14 cellular contexts compared by ENCODE assay signal in genomic region chr7:353746-354325, GRCh38.
DNase-seq lines count a peak whose midpoint lies in the region; ATAC-seq, FAIRE-seq and TF ChIP-seq lines count a peak whose summit lies in the region.
"Had no signal": no experiment of that assay in that cellular context is flagged by ENCODE, and none has a peak within 500 bp of the region (broad histone marks: within the 10 kb centered on the region; RNA-seq: fewer than 3 reads in every experiment).

No MANE protein-coding gene starts in this region.

- no peak for ATAC-seq in stimulated activated memory B cell treated with anti-CD40 and anti-IgM and Interleukin-4, amounts not matched to agents 10 μg/mL and 1 μg/mL and 100 μg/mL, for 72 hours
- ATAC-seq in stimulated activated effector memory CD8-positive, alpha-beta T cell treated with anti-CD3 and anti-CD28 coated beads, Interleukin-12 subunit alpha, Interleukin-12 subunit beta, amount 100 ng/mL, for 72 hours, result no peak
- no peak for ATAC-seq in HG03097 (IDR thresholded peaks at IDR 0.05; ENCODE audit: low FRiP score, unreplicated experiment)

- H2BK120ac ChIP-seq in trophoblast cell (ENCODE audit: insufficient read depth, low read length, poor library complexity), result no peak overlapping the region

- intact Hi-C loops in endothelial cell of umbilical vein (cut with micrococcal nuclease), result no loop called here
- intact Hi-C loops in lower leg skin (cut with DNase I; ENCODE audit: low total_unique reads), result no loop called here

- POLR2A ChIA-PET in endothelial cell of umbilical vein (lab: Charles Lee), result no interaction called here

- H3K14ac ChIP-seq in trophoblast cell (ENCODE audit: low read length), result no peak overlapping the region

- H3K9me3 Mint-ChIP-seq in stimulated activated memory B cell treated with anti-CD40 and anti-IgM and Interleukin-4, amounts not matched to agents 10 μg/mL and 1 μg/mL and 100 μg/mL, for 72 hours, result peaks cover 5% of the 10 kb centered on the region
- H3K9me3 Mint-ChIP-seq in stimulated activated effector memory CD8-positive, alpha-beta T cell treated with anti-CD3 and anti-CD28 coated beads, Interleukin-12 subunit alpha, Interleukin-12 subunit beta, amount 100 ng/mL, for 72 hours, result no peaks in the 10 kb centered on the region

- no peak for TF ChIP-seq POLR2A in endothelial cell of umbilical vein (IDR thresholded peaks at IDR 0.05; ENCODE audit: low read depth, low read length)
- no peak for TF ChIP-seq POLR2A in lower leg skin (IDR thresholded peaks at IDR 0.05)

- no peak overlapping the region for H4K8ac ChIP-seq in trophoblast cell (ENCODE audit: low read depth, low read length)

- no TSS peak for BruUV-seq in endothelial cell of umbilical vein (replicated peaks; lab: Mats Ljungman, UMichigan)

- no peak overlapping the region for H3K27ac ChIP-seq in endothelial cell of umbilical vein (ENCODE audit: insufficient read depth, low read depth, low read length)
- H3K27ac ChIP-seq in trophoblast cell (ENCODE audit: low read depth, low read length), result no peak overlapping the region
- H3K27ac ChIP-seq: tibial nerve had no signal

- H3K27ac Mint-ChIP-seq in stimulated activated memory B cell treated with anti-CD40 and anti-IgM and Interleukin-4, amounts not matched to agents 10 μg/mL and 1 μg/mL and 100 μg/mL, for 72 hours, result no peak overlapping the region
- no peak overlapping the region for H3K27ac Mint-ChIP-seq in stimulated activated effector memory CD8-positive, alpha-beta T cell treated with anti-CD3 and anti-CD28 coated beads, Interleukin-12 subunit alpha, Interleukin-12 subunit beta, amount 100 ng/mL, for 72 hours
- H3K27ac Mint-ChIP-seq: activated T-helper 2 cell treated with anti-CD3 and anti-CD28 coated beads, Interferon-gamma antibody, Interleukin-2, Interleukin-4, amounts not matched to agents 10 μg/mL and 5 μg/mL and 100 μg/mL, durations not matched to agents 14 hours and 24 hours and 36 hours; T-helper 2 cell treated with Interferon-gamma antibody and Interleukin-4, amounts not matched to agents 5 μg/mL and 100 μg/mL, for 36 hours had no signal

- H3K23ac ChIP-seq in trophoblast cell (ENCODE audit: low read length), result no peak overlapping the region

- no peaks in the 10 kb centered on the region for H3K9me1 ChIP-seq in endothelial cell of umbilical vein (replicated peaks; ENCODE audit: control insufficient read depth, extremely low read depth, insufficient read depth, low read length)

- no peak overlapping the region for H2AK5ac ChIP-seq in trophoblast cell (ENCODE audit: low read length)

- H2BK5ac ChIP-seq in trophoblast cell (ENCODE audit: low read depth, low read length, poor library complexity), result no peak overlapping the region

- H4K20me1 ChIP-seq in endothelial cell of umbilical vein (replicated peaks; ENCODE audit: control insufficient read depth, extremely low read depth, insufficient read depth, low read length), result no peaks in the 10 kb centered on the region

- no peaks in the 10 kb centered on the region for H3K27me3 ChIP-seq in endothelial cell of umbilical vein (ENCODE audit: control insufficient read depth in 2 of 2, insufficient read depth in 2 of 2, low read length in 2 of 2)
- no peaks in the 10 kb centered on the region for H3K27me3 ChIP-seq in trophoblast cell (ENCODE audit: insufficient read depth, low read length)

- no peak overlapping the region for H3K4me3 Mint-ChIP-seq in stimulated activated memory B cell treated with anti-CD40 and anti-IgM and Interleukin-4, amounts not matched to agents 10 μg/mL and 1 μg/mL and 100 μg/mL, for 72 hours
- H3K4me3 Mint-ChIP-seq in stimulated activated effector memory CD8-positive, alpha-beta T cell treated with anti-CD3 and anti-CD28 coated beads, Interleukin-12 subunit alpha, Interleukin-12 subunit beta, amount 100 ng/mL, for 72 hours, result no peak overlapping the region
- H3K4me3 Mint-ChIP-seq: T-helper 2 cell treated with Interferon-gamma antibody and Interleukin-4, amounts not matched to agents 5 μg/mL and 100 μg/mL, for 36 hours had no signal

- no peak for TF ChIP-seq CTCF in AG10803 (conservative IDR thresholded peaks at IDR 0.05; ENCODE audit: low read length)
- TF ChIP-seq CTCF in endothelial cell of umbilical vein (IDR thresholded peaks at IDR 0.05; ENCODE audit: extremely low read depth in 1 of 2, insufficient read depth in 1 of 2, low read depth in 1 of 2, low read length in 2 of 2), result no peak
- no peak for TF ChIP-seq CTCF in lower leg skin (IDR thresholded peaks at IDR 0.05)

- H3K36me3 ChIP-seq in endothelial cell of umbilical vein (ENCODE audit: control insufficient read depth in 2 of 2, extremely low read depth in 1 of 2, insufficient read depth in 2 of 2, low read length in 2 of 2) (no peaks in the 10 kb centered on the region), trophoblast cell (ENCODE audit: control insufficient read depth in 1 of 2, insufficient read depth in 2 of 2, low read length in 2 of 2) (no peaks in the 10 kb centered on the region)
- H3K36me3 ChIP-seq: tibial nerve had no signal

- no peak overlapping the region for H4K91ac ChIP-seq in trophoblast cell (ENCODE audit: low read depth, low read length)

- H3K4me2 ChIP-seq in endothelial cell of umbilical vein (ENCODE audit: insufficient read depth, low read length) (no peak overlapping the region), trophoblast cell (ENCODE audit: low read length) (no peak overlapping the region)

- H3K27me3 Mint-ChIP-seq in stimulated activated memory B cell treated with anti-CD40 and anti-IgM and Interleukin-4, amounts not matched to agents 10 μg/mL and 1 μg/mL and 100 μg/mL, for 72 hours, result peaks cover 15% of the 10 kb centered on the region

- H2AFZ ChIP-seq in endothelial cell of umbilical vein (ENCODE audit: low read depth, low read length) (peak overlapping the region; percentile 50), trophoblast cell (ENCODE audit: insufficient read depth, low read length, poor library complexity) (no peak overlapping the region)

- H3K4me1 Mint-ChIP-seq in stimulated activated memory B cell treated with anti-CD40 and anti-IgM and Interleukin-4, amounts not matched to agents 10 μg/mL and 1 μg/mL and 100 μg/mL, for 72 hours, result peaks cover 11% of the 10 kb centered on the region
- H3K4me1 Mint-ChIP-seq in stimulated activated effector memory CD8-positive, alpha-beta T cell treated with anti-CD3 and anti-CD28 coated beads, Interleukin-12 subunit alpha, Interleukin-12 subunit beta, amount 100 ng/mL, for 72 hours, result peaks cover 13% of the 10 kb centered on the region

- no peak overlapping the region for H3K4ac ChIP-seq in trophoblast cell (ENCODE audit: low read depth, low read length)

- dilution Hi-C loops in endothelial cell of umbilical vein (cut with MboI; ENCODE audit: extremely low pct_ligation_motif_present, low sequenced_read_pairs), result no loop called here

- no peak overlapping the region for H2BK12ac ChIP-seq in trophoblast cell (ENCODE audit: low read length)

- H3K18ac ChIP-seq in trophoblast cell (ENCODE audit: low read length), result no peak overlapping the region

- H3K79me2 ChIP-seq in endothelial cell of umbilical vein (ENCODE audit: control insufficient read depth, insufficient read depth, low read length) (no peaks in the 10 kb centered on the region), trophoblast cell (ENCODE audit: control insufficient read depth, insufficient read depth, low read length, poor library complexity) (no peaks in the 10 kb centered on the region)

- H4K12ac ChIP-seq in trophoblast cell (ENCODE audit: low read depth, low read length), result no peak overlapping the region

- DNase-seq in AG10803 (ENCODE audit: low read depth), result peak; percentile 22
- peak; percentile 81 for DNase-seq in M059J (ENCODE audit: low read depth)
- DNase-seq in endothelial cell of umbilical vein (ENCODE audit: low read depth, low spot score), result peak; percentile 18
- DNase-seq in trophoblast cell, result no peak
- DNase-seq in lower leg skin (ENCODE audit: low spot score in 2 of 2), result no peak
- DNase-seq in stimulated activated effector memory CD8-positive, alpha-beta T cell treated with anti-CD3 and anti-CD28 coated beads, Interleukin-12 subunit alpha, Interleukin-12 subunit beta, amount 100 ng/mL, for 72 hours (ENCODE audit: low spot score in 2 of 2), result no peak
- DNase-seq: activated CD4-positive, alpha-beta T cell treated with anti-CD3 and anti-CD28 coated beads, Interleukin-2, amount 50 U/mL, for 48 hours; NCI-H1694 treated with DMSO at 0.1 percent for 48 hours had no signal

- H3K79me1 ChIP-seq in trophoblast cell (ENCODE audit: low read length), result no peaks in the 10 kb centered on the region

- no peak overlapping the region for H3K4me3 ChIP-seq in AG10803 (ENCODE audit: low read length)
- H3K4me3 ChIP-seq in endothelial cell of umbilical vein (replicated peaks in 1 of 3; ENCODE audit: insufficient read depth in 1 of 3, low read depth in 1 of 3, low read length in 3 of 3), result no peak overlapping the region
- H3K4me3 ChIP-seq in trophoblast cell (ENCODE audit: low read depth, low read length), result peak overlapping the region; percentile 34
- H3K4me3 ChIP-seq in lower leg skin (ENCODE audit: low read depth, poor library complexity, severe bottlenecking), result no peak overlapping the region
- H3K4me3 ChIP-seq: tibial nerve had no signal

- no CpG with 5 or more reads among the region's 28 CpGs for WGBS in trophoblast cell (ENCODE audit: extremely low coverage, insufficient coverage, insufficient read length)
- WGBS in lower leg skin, 2 donors, result 78 to 80% methylated on average over 25 to 26 of the region's 28 CpGs

- no peak overlapping the region for H3K9ac ChIP-seq in endothelial cell of umbilical vein (replicated peaks; ENCODE audit: extremely low read depth, insufficient read depth, low read length)
- H3K9ac ChIP-seq in trophoblast cell (ENCODE audit: low read length), result no peak overlapping the region

- H3K36me3 Mint-ChIP-seq in stimulated activated memory B cell treated with anti-CD40 and anti-IgM and Interleukin-4, amounts not matched to agents 10 μg/mL and 1 μg/mL and 100 μg/mL, for 72 hours, result no peaks in the 10 kb centered on the region
- H3K36me3 Mint-ChIP-seq in stimulated activated effector memory CD8-positive, alpha-beta T cell treated with anti-CD3 and anti-CD28 coated beads, Interleukin-12 subunit alpha, Interleukin-12 subunit beta, amount 100 ng/mL, for 72 hours, result no peaks in the 10 kb centered on the region

- CTCF ChIA-PET in endothelial cell of umbilical vein (lab: Charles Lee), result no interaction called here

- FAIRE-seq in endothelial cell of umbilical vein (lab: Jason Lieb, UNC), result peak; percentile 82
- FAIRE-seq: bronchial epithelial cell had no signal

- H3K4me1 ChIP-seq in endothelial cell of umbilical vein (ENCODE audit: control insufficient read depth, extremely low read depth, insufficient read depth, low read length) (peaks cover 23% of the 10 kb centered on the region), trophoblast cell (ENCODE audit: control insufficient read depth in 1 of 2, insufficient read depth in 2 of 2, low read length in 2 of 2) (no peaks in the 10 kb centered on the region)

- H3K9me3 ChIP-seq in endothelial cell of umbilical vein (replicated peaks; ENCODE audit: control insufficient read depth, insufficient read depth, low read length) (no peaks in the 10 kb centered on the region), trophoblast cell (ENCODE audit: insufficient read depth, low read depth, low read length) (peaks cover 8% of the 10 kb centered on the region)

TF ChIP-seq in endothelial cell of umbilical vein, 7 proteins besides CTCF, POLR2A, EP300 and RAD21 (continues in another document):
- peak; percentile 39 for TF ChIP-seq POLR2AphosphoS5 (IDR thresholded peaks at IDR 0.05; ENCODE audit: insufficient read depth, low read depth, low read length)

Comparison
In these comparisons a context has a peak if more than half of its experiments do, and no peak if none do; other contexts are left out.
1. DNase-seq: peak in AG10803 (single experiment), M059J (single experiment) and endothelial cell of umbilical vein (single experiment); none in trophoblast cell (0 of 2), lower leg skin (0 of 2) and stimulated activated effector memory CD8-positive, alpha-beta T cell treated with anti-CD3 and anti-CD28 coated beads, Interleukin-12 subunit alpha, Interleukin-12 subunit beta, amount 100 ng/mL, for 72 hours (0 of 2).